ENCODE assay signal across 13 cellular contexts in the genomic region with DNA sequence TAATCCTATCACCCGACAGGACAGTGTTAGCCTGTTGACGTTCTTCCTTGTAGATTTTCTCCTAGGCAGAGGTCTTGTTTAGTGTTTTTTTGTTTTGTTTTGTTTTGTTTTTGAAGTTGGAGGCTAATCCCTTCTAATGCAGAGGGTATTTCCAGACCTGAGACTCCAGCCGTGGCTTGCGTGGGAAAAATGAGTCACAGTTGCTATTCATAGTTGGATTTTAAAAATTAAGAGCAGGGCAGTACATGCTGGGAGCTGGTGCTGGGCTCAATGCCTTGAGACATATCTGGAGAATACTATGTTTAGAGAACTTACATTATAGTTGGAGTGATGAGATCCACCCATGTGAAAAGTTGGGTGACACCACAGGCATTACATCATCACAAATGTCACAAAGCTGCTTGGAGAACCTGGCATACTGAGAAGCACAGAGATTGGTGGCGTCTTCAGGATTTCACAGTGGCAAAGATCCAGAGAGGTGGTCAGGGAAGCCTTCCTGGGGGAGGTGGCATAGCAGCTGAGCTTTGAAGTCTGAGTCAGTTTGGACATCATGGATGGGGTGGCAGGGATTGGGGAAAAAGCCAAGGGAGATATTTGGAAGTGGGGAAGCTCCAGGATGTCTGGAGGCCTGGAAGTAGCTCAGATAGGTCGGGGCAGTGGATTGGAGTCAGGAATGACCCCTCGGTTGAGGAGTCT.
A peak's percentile ranks its signal among the peaks of the same experiment; 100 is the strongest.
DNase-seq lines count a peak whose midpoint lies in the region; ATAC-seq lines count a peak whose summit lies in the region.
"Had no signal": no experiment of that assay in that cellular context is flagged by ENCODE, and none has a peak within 500 bp of the region (broad histone marks: within the 10 kb centered on the region; RNA-seq: fewer than 3 reads in every experiment).

No MANE protein-coding gene starts in this region.

- no peak for DNase-seq in stimulated activated naive CD8-positive, alpha-beta T cell treated with anti-CD3 and anti-CD28 coated beads, Interleukin-15, amount 100 ng/mL, for 72 hours
- no peak for DNase-seq in stimulated activated naive CD8-positive, alpha-beta T cell treated with anti-CD3 and anti-CD28 coated beads, Interleukin-15, Interleukin-2, amounts not matched to agents 100 U/mL and 50 U/mL, for 24 hours
- DNase-seq in iris pigment epithelial cell (ENCODE audit: low read depth) (peak; percentile 74), aorta (peak in 1 of 2 donors; percentile 78), T-cell (no peak), GF-D8 (lab: John Stamatoyannopoulos, UW) (no peak)
- DNase-seq: DMS153, NCI-H1417 treated with DMSO at 0.1 percent for 48 hours, ovary had no signal

- no peak for ATAC-seq in stimulated activated naive CD8-positive, alpha-beta T cell treated with anti-CD3 and anti-CD28 coated beads, Interleukin-15, amount 100 ng/mL, for 72 hours
- ATAC-seq in stimulated activated naive CD8-positive, alpha-beta T cell treated with anti-CD3 and anti-CD28 coated beads, Interleukin-15, Interleukin-2, amounts not matched to agents 100 U/mL and 50 U/mL, for 24 hours: no peak
- ATAC-seq in aorta (ENCODE audit: low FRiP score) (peak; percentile 75), GM21447 (IDR thresholded peaks at IDR 0.05; ENCODE audit: unreplicated experiment) (no peak), T-cell (replicated peaks in 1 of 4) (no peak)

- H3K27me3 ChIP-seq in aorta (ENCODE audit: control insufficient read depth in 1 of 2, insufficient read depth in 2 of 2, low read length in 1 of 2): no peaks in the 10 kb centered on the region
- H3K27me3 ChIP-seq: ovary had no signal

- WGBS in aorta, 2 donors: 29 to 33% methylated on average over 7 of the region's 7 CpGs

- no peaks in the 10 kb centered on the region for H3K9me3 ChIP-seq in aorta (ENCODE audit: control insufficient read depth, low read length)
- H3K9me3 ChIP-seq: ovary had no signal

- H3K36me3 ChIP-seq in aorta (ENCODE audit: control insufficient read depth in 1 of 2, insufficient read depth in 2 of 2, low read length in 1 of 2): no peaks in the 10 kb centered on the region
- H3K36me3 ChIP-seq: ovary had no signal

- no peaks in the 10 kb centered on the region for H3K36me3 Mint-ChIP-seq in T-cell
- H3K36me3 Mint-ChIP-seq: IgD-negative memory B cell, memory B cell had no signal

- peak overlapping the region; percentile 42 to 81 for H3K27ac Mint-ChIP-seq in stimulated activated naive CD8-positive, alpha-beta T cell treated with anti-CD3 and anti-CD28 coated beads, Interleukin-15, amount 100 ng/mL, for 72 hours
- H3K27ac Mint-ChIP-seq in T-cell: no peak overlapping the region
- H3K27ac Mint-ChIP-seq: memory B cell had no signal

- peaks cover 7% of the 10 kb centered on the region for H3K4me1 Mint-ChIP-seq in stimulated activated naive CD8-positive, alpha-beta T cell treated with anti-CD3 and anti-CD28 coated beads, Interleukin-15, amount 100 ng/mL, for 72 hours
- no peaks in the 10 kb centered on the region for H3K4me1 Mint-ChIP-seq in T-cell
- H3K4me1 Mint-ChIP-seq: IgD-negative memory B cell, memory B cell had no signal

- H3K4me3 ChIP-seq in aorta (ENCODE audit: low read length in 2 of 2): no peak overlapping the region
- H3K4me3 ChIP-seq: ovary had no signal

- CTCF ChIA-PET in T-cell (lab: Charles Lee): no interaction called here

- H3K9me3 Mint-ChIP-seq in stimulated activated naive CD8-positive, alpha-beta T cell treated with anti-CD3 and anti-CD28 coated beads, Interleukin-15, amount 100 ng/mL, for 72 hours: no peaks in the 10 kb centered on the region
- H3K9me3 Mint-ChIP-seq in T-cell: no peaks in the 10 kb centered on the region
- H3K9me3 Mint-ChIP-seq: memory B cell had no signal

- peaks cover 0 to 2% of the 10 kb centered on the region in 2 donors for H3K4me1 ChIP-seq in aorta (ENCODE audit: control insufficient read depth in 1 of 2, insufficient read depth in 2 of 2, low read length in 2 of 2)

- H3K27me3 Mint-ChIP-seq in stimulated activated naive CD8-positive, alpha-beta T cell treated with anti-CD3 and anti-CD28 coated beads, Interleukin-15, amount 100 ng/mL, for 72 hours: no peaks in the 10 kb centered on the region
- H3K27me3 Mint-ChIP-seq in T-cell: peaks cover 0 to 8% of the 10 kb centered on the region in 2 donors

- intact Hi-C loops in aorta (cut with DNase I): loop anchor here (10.0 kb wide), 2 partner anchors 153 to 233 kb away; a partner anchor contains a TSS

- no peak overlapping the region for H3K4me3 Mint-ChIP-seq in stimulated activated naive CD8-positive, alpha-beta T cell treated with anti-CD3 and anti-CD28 coated beads, Interleukin-15, amount 100 ng/mL, for 72 hours
- no peak overlapping the region for H3K4me3 Mint-ChIP-seq in T-cell
- H3K4me3 Mint-ChIP-seq: memory B cell had no signal

- H3K27ac ChIP-seq in cingulate gyrus (ENCODE audit: low read depth, low read length): peak overlapping the region; percentile 25
- peak overlapping the region; percentile 58 to 72 for H3K27ac ChIP-seq in aorta (ENCODE audit: low read depth in 1 of 2, low read length in 2 of 2)
- H3K27ac ChIP-seq: ovary had no signal

- POLR2A ChIA-PET in T-cell (lab: Charles Lee): no interaction called here

Comparison
In these comparisons a context has a peak if more than half of its experiments do, and no peak if none do; other contexts are left out.
1. H3K27ac Mint-ChIP-seq: peak in stimulated activated naive CD8-positive, alpha-beta T cell treated with anti-CD3 and anti-CD28 coated beads, Interleukin-15, amount 100 ng/mL, for 72 hours (2 of 2); none in T-cell (0 of 2).